ENCODE assay signal across 24 cellular contexts in the genomic region with DNA sequence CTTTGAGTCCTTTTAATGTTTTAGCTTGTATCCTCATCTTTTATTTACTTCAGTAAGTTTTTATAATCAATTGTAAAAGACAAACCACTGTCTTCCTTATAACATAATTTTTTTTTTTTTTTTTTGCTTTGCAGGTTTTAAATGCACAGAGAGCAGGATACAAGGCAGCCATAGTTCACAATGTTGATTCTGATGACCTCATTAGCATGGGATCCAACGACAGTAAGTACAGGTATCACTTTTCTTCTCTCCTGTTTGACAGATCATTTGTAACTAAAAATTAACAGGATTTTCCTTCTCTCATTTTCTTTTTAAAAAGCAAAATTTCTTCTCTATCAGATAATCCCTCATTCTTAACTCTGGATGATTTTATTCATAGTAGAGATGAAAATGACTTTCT.
DNase-seq lines count a peak whose midpoint lies in the region; ATAC-seq and TF ChIP-seq lines count a peak whose summit lies in the region.
"Had no signal": no experiment of that assay in that cellular context is flagged by ENCODE, and none has a peak within 500 bp of the region (broad histone marks: within the 10 kb centered on the region; RNA-seq: fewer than 3 reads in every experiment).

No MANE protein-coding gene starts in this region.

- H3K4me1 ChIP-seq in SK-N-SH (ENCODE audit: control insufficient read depth in 1 of 2, insufficient read depth in 2 of 2, low read depth in 1 of 2, low read length in 1 of 2) (peaks cover 20 to 29% of the 10 kb centered on the region in 2 experiments), mesenchymal stem cell (ENCODE audit: control insufficient read depth, insufficient read depth, low read depth, low read length) (peaks cover 3% of the 10 kb centered on the region), thoracic aorta (ENCODE audit: control insufficient read depth in 1 of 2, low read depth in 2 of 2) (peaks cover 30 to 74% of the 10 kb centered on the region in 2 donors), transverse colon (peaks cover 0 to 16% (median 0%) of the 10 kb centered on the region in 4 donors)
- H3K4me1 ChIP-seq: BLaER1 had no signal

- no peaks in the 10 kb centered on the region for H3K9me2 ChIP-seq in SK-N-SH

- H2BK120ac ChIP-seq in mesenchymal stem cell (ENCODE audit: low read depth, low read length), result no peak overlapping the region

- POLR2A ChIA-PET in SK-N-SH (lab: Yijun Ruan, JAX), result no interaction called here

- ATAC-seq in SK-N-SH treated with all-trans-retinoic acid at 6 μM for 48 hours (no peak), thoracic aorta (ENCODE audit: insufficient number of reproducible peaks, low FRiP score, low read depth) (no peak)
- ATAC-seq: GM12878, K562 had no signal

- H3K79me1 ChIP-seq in mesenchymal stem cell (replicated peaks; ENCODE audit: low read length, poor library complexity, severe bottlenecking), result peaks cover 8% of the 10 kb centered on the region

- no peaks in the 10 kb centered on the region for H4K20me1 ChIP-seq in SK-N-SH (ENCODE audit: insufficient read depth)

- no peak for TF ChIP-seq EP300 in SK-N-SH (IDR thresholded peaks at IDR 0.05; ENCODE audit: borderline replicate concordance in 1 of 2, low read depth in 1 of 2, low read length in 1 of 2)
- no peak for TF ChIP-seq EP300 in transverse colon (IDR thresholded peaks at IDR 0.05; ENCODE audit: low read depth)

- no peak overlapping the region for H3K4me3 ChIP-seq in SK-N-SH (ENCODE audit: low read depth in 2 of 2, low read length in 1 of 2)
- H3K4me3 ChIP-seq in mesenchymal stem cell (ENCODE audit: insufficient read depth in 1 of 2, low read depth in 1 of 2, low read length in 2 of 2), result no peak overlapping the region
- no peak overlapping the region for H3K4me3 ChIP-seq in thoracic aorta
- no peak overlapping the region for H3K4me3 ChIP-seq in transverse colon
- H3K4me3 ChIP-seq: BLaER1, GM12878, K562, MG63, PC-9, SJSA1 had no signal

- H4K8ac ChIP-seq in mesenchymal stem cell (ENCODE audit: low read length), result no peak overlapping the region

- H3K4me2 ChIP-seq in SK-N-SH (peak overlapping the region; percentile 9; the same call in 1 of the 2 replicates), mesenchymal stem cell (ENCODE audit: low read length, poor library complexity, severe bottlenecking) (no peak overlapping the region)
- H3K4me2 ChIP-seq: BLaER1, PC-9 had no signal

- H2BK12ac ChIP-seq in mesenchymal stem cell (ENCODE audit: low read length in 2 of 2), result no peak overlapping the region

- TF ChIP-seq CTCF in SK-N-SH (IDR thresholded peaks at IDR 0.05), result no peak
- no peak for TF ChIP-seq CTCF in thoracic aorta (IDR thresholded peaks at IDR 0.05)
- TF ChIP-seq CTCF in transverse colon (IDR thresholded peaks at IDR 0.05), result no peak

- no peak overlapping the region for H4K91ac ChIP-seq in mesenchymal stem cell (ENCODE audit: low read length)

- no peak for DNase-seq in SK-N-SH
- peak; percentile 2 for DNase-seq in NCI-H69 (lab: John Stamatoyannopoulos, UW)
- no peak for DNase-seq in mesenchymal stem cell
- no peak for DNase-seq in thoracic aorta (ENCODE audit: low spot score)
- no peak for DNase-seq in NK-92 (lab: John Stamatoyannopoulos, UW; ENCODE audit: unreplicated experiment)
- DNase-seq in transverse colon, result no peak
- no peak for DNase-seq in GDM1 (lab: John Stamatoyannopoulos, UW)
- DNase-seq: CD4-positive, CD25-positive, alpha-beta regulatory T cell; MG63; NCI-H1105 treated with DMSO at 0.1 percent for 48 hours; NCI-H146; NCI-H1930; NCI-H345; NCI-H510A treated with DMSO at 0.1 percent for 48 hours; NCI-H748 treated with DMSO at 0.1 percent for 48 hours; PC-9; Right ventricle myocardium superior; RPMI8226; T-helper 1 cell had no signal

- peaks cover 36% of the 10 kb centered on the region for H3F3A ChIP-seq in SK-N-SH (replicated peaks; ENCODE audit: insufficient read depth)

- H3K79me2 ChIP-seq in SK-N-SH (ENCODE audit: insufficient read depth), result no peaks in the 10 kb centered on the region

- TF ChIP-seq POLR2A in transverse colon (IDR thresholded peaks at IDR 0.05), result no peak

- intact Hi-C loops in transverse colon (cut with DNase I; ENCODE audit: low total_unique reads), result no loop called here

- H3K9me3 ChIP-seq in SK-N-SH, result no peaks in the 10 kb centered on the region
- no peaks in the 10 kb centered on the region for H3K9me3 ChIP-seq in mesenchymal stem cell (ENCODE audit: control insufficient read depth, low read length)
- H3K9me3 ChIP-seq in thoracic aorta, result no peaks in the 10 kb centered on the region
- H3K9me3 ChIP-seq in transverse colon, result no peaks in the 10 kb centered on the region
- H3K9me3 ChIP-seq: BLaER1, MG63, SJSA1 had no signal

- H3K18ac ChIP-seq in mesenchymal stem cell (ENCODE audit: low read depth in 1 of 2, low read length in 2 of 2), result no peak overlapping the region

- no peak overlapping the region for H3K4ac ChIP-seq in mesenchymal stem cell (ENCODE audit: low read depth in 1 of 2, low read length in 2 of 2)

- H3K27ac ChIP-seq in SK-N-SH (ENCODE audit: low read depth in 2 of 2, low read length in 1 of 2), result peak overlapping the region in 1 of 2 experiments; percentile 43; a peak in 3 of 4 replicates
- H3K27ac ChIP-seq in mesenchymal stem cell (ENCODE audit: low read length, poor library complexity, severe bottlenecking), result peak overlapping the region; percentile 59
- peak overlapping the region; percentile 40 to 58 for H3K27ac ChIP-seq in thoracic aorta
- no peak overlapping the region for H3K27ac ChIP-seq in transverse colon
- H3K27ac ChIP-seq: BLaER1, PC-9, SJSA1 had no signal

- WGBS in SK-N-SH (ENCODE audit: low lambda C conversion rate), result 28% methylated on average over 1 of the region's 1 CpG
- WGBS in mesenchymal stem cell, result 100% methylated on average over 1 of the region's 1 CpG
- WGBS in transverse colon (ENCODE audit: low coverage in 1 of 2), 2 donors, result 73 to 83% methylated on average over 1 of the region's 1 CpG

- H2BK5ac ChIP-seq in mesenchymal stem cell (ENCODE audit: low read depth, low read length, poor library complexity, severe bottlenecking), result no peak overlapping the region

- H2AFZ ChIP-seq in SK-N-SH (ENCODE audit: low read depth) (no peak overlapping the region), mesenchymal stem cell (ENCODE audit: low read depth, low read length) (no peak overlapping the region)
- H2AFZ ChIP-seq: PC-9 had no signal

- H3K36me3 ChIP-seq in SK-N-SH (replicated peaks in 1 of 2; ENCODE audit: control insufficient read depth in 1 of 2, insufficient read depth in 2 of 2, low read length in 1 of 2) (peaks cover 9 to 14% of the 10 kb centered on the region in 2 experiments), mesenchymal stem cell (ENCODE audit: control insufficient read depth in 1 of 2, insufficient read depth in 2 of 2, low read depth in 1 of 2, low read length in 2 of 2) (peaks cover 0 to 20% of the 10 kb centered on the region in 2 experiments), thoracic aorta (no peaks in the 10 kb centered on the region), transverse colon (peaks cover 0 to 8% (median 2%) of the 10 kb centered on the region in 4 donors)

- H3K14ac ChIP-seq in mesenchymal stem cell (ENCODE audit: low read length in 2 of 2), result no peak overlapping the region

- TF ChIP-seq RAD21 in SK-N-SH (IDR thresholded peaks at IDR 0.05; ENCODE audit: low read length), result no peak

- H3K9ac ChIP-seq in SK-N-SH (no peak overlapping the region; the same call in 1 of the 2 replicates), mesenchymal stem cell (ENCODE audit: low read length) (no peak overlapping the region)
- H3K9ac ChIP-seq: BLaER1 had no signal

- no peak overlapping the region for H3K23ac ChIP-seq in mesenchymal stem cell (ENCODE audit: low read length in 2 of 2)

- in situ Hi-C loops in transverse colon (cut with MboI; ENCODE audit: low pct_ligation_motif_present in 1 of 4, low pct_unique_long_range_greater_than_20kb in 1 of 4, low sequenced_read_pairs in 3 of 4), result no loop called here

- CTCF ChIA-PET in SK-N-SH (lab: Yijun Ruan, JAX), result interaction anchor here (1.0 to 2.6 kb wide), 3 partner anchors 15 to 72 kb away, joined by 3 to 13 read pairs (median 4); no protein-coding TSS in a partner anchor

- H3K27me3 ChIP-seq in SK-N-SH (ENCODE audit: insufficient read depth) (no peaks in the 10 kb centered on the region), mesenchymal stem cell (ENCODE audit: control insufficient read depth in 1 of 2, insufficient read depth in 1 of 2, low read length in 2 of 2) (no peaks in the 10 kb centered on the region), thoracic aorta (replicated peaks; ENCODE audit: insufficient read depth) (no peaks in the 10 kb centered on the region), transverse colon (no peaks in the 10 kb centered on the region)
- H3K27me3 ChIP-seq: BLaER1, MG63, SJSA1 had no signal

- H2AK5ac ChIP-seq in mesenchymal stem cell (ENCODE audit: low read length, severe bottlenecking), result no peak overlapping the region

- no peak overlapping the region for H2BK15ac ChIP-seq in mesenchymal stem cell (ENCODE audit: low read depth, poor library complexity, severe bottlenecking)

TF ChIP-seq in SK-N-SH, 30 proteins besides CTCF, POLR2A, EP300 and RAD21 (continues in another document):
- TF ChIP-seq SMC3 (IDR thresholded peaks at IDR 0.05; ENCODE audit: low read depth, low read length) (no peak), FOSL2 (IDR thresholded peaks at IDR 0.05; ENCODE audit: borderline replicate concordance, low read depth) (no peak), YY1 (IDR thresholded peaks at IDR 0.05; ENCODE audit: low read depth) (no peak), MEF2A (IDR thresholded peaks at IDR 0.05; ENCODE audit: borderline replicate concordance, low read depth) (no peak), GABPA (IDR thresholded peaks at IDR 0.05; ENCODE audit: low read depth) (no peak)

TF ChIP-seq in SK-N-SH treated with all-trans-retinoic acid at 6 μM for 48 hours, 23 proteins besides CTCF, POLR2A, EP300 and RAD21:
- TF ChIP-seq TOX (CRISPR knock-in tag; IDR thresholded peaks at IDR 0.05; ENCODE audit: borderline replicate concordance) (no peak), ZC3H10 (CRISPR knock-in tag; IDR thresholded peaks at IDR 0.05) (no peak), GLIS3 (CRISPR knock-in tag; IDR thresholded peaks at IDR 0.05) (no peak), ISL1 (CRISPR knock-in tag; IDR thresholded peaks at IDR 0.05) (no peak), CSDC2 (CRISPR knock-in tag; IDR thresholded peaks at IDR 0.05) (no peak), SNAI2 (CRISPR knock-in tag; IDR thresholded peaks at IDR 0.05) (no peak), RARB (CRISPR knock-in tag; IDR thresholded peaks at IDR 0.05) (no peak), OSR1 (CRISPR knock-in tag; IDR thresholded peaks at IDR 0.05) (no peak), TCF4 (CRISPR knock-in tag; IDR thresholded peaks at IDR 0.05; ENCODE audit: borderline replicate concordance) (no peak), ARNTL (CRISPR knock-in tag; IDR thresholded peaks at IDR 0.05; ENCODE audit: borderline replicate concordance, low read depth) (no peak), ESRRG (CRISPR knock-in tag; IDR thresholded peaks at IDR 0.05) (no peak)

Comparison
In these comparisons a context has a peak if more than half of its experiments do, and no peak if none do; other contexts are left out.
1. H3K27ac ChIP-seq: peak in mesenchymal stem cell (single experiment) and thoracic aorta (2 of 2); none in transverse colon (0 of 4).